8 cellular contexts compared by ENCODE assay signal in the genomic region with DNA sequence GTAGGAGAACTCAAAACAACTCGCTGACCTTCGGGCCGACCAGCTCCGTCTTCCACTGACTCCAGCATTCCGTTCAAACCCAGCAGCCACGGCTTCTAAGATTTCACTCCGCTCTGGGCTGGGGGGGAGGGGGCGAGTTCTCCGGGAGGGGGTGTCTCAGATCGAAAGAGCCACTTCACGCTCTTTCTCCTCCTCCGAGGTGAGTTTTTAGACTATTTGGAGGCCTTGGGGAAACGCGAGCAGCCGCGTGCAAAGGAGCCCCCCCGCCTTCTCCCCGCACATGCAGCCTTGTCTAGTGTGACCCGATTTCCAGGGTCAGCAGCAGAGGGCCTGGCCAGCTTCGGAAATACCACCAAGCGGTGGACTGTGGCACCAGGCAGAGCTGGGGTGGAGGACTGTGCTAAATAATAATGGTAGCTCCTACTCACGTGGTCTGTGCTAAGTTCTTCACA.
DNase-seq lines count a peak whose midpoint lies in the region; TF ChIP-seq lines count a peak whose summit lies in the region.

No MANE protein-coding gene starts in this region.

- TF ChIP-seq CTCF in GM12865 (IDR thresholded peaks at IDR 0.05; ENCODE audit: insufficient read depth, low read depth, low read length, missing control alignments) = no peak
- no peak for TF ChIP-seq CTCF in colonic mucosa (IDR thresholded peaks at IDR 0.05)

- no peaks in the 10 kb centered on the region for H3K4me1 ChIP-seq in colonic mucosa
- H3K4me1 ChIP-seq in mucosa of rectum (ENCODE audit: control insufficient read depth in 2 of 2, insufficient read depth in 2 of 2, low read length in 2 of 2) = peaks cover 17 to 20% of the 10 kb centered on the region in 2 donors

- peak overlapping the region; percentile 59 for H3K4me3 ChIP-seq in GM12865 (ENCODE audit: low read depth, low read length)
- peak overlapping the region; percentile 36 for H3K4me3 ChIP-seq in colonic mucosa
- H3K4me3 ChIP-seq in mucosa of rectum (ENCODE audit: low read length in 2 of 2) = peak overlapping the region; percentile 47 to 62

- H3K9me3 ChIP-seq in colonic mucosa = no peaks in the 10 kb centered on the region
- H3K9me3 ChIP-seq in mucosa of rectum (ENCODE audit: control insufficient read depth in 2 of 2, low read length in 2 of 2) = no peaks in the 10 kb centered on the region

- H3K27ac ChIP-seq in colonic mucosa = peak overlapping the region; percentile 93
- peak overlapping the region; percentile 84 to 95 for H3K27ac ChIP-seq in mucosa of rectum (ENCODE audit: low read depth in 2 of 2, low read length in 2 of 2)

- intact Hi-C loops in colonic mucosa (cut with DNase I) = loop anchor here (10.0 kb wide), 1 partner anchor 162 kb away; no protein-coding TSS in a partner anchor

- no peaks in the 10 kb centered on the region for H3K36me3 ChIP-seq in colonic mucosa
- H3K36me3 ChIP-seq in mucosa of rectum (ENCODE audit: control insufficient read depth in 2 of 2, insufficient read depth in 2 of 2, low read length in 2 of 2) = no peaks in the 10 kb centered on the region

- no peak for DNase-seq in GM12865 (ENCODE audit: low read depth)
- peak; percentile 26 for DNase-seq in OCI-M2 (lab: John Stamatoyannopoulos, UW; ENCODE audit: unreplicated experiment)
- DNase-seq in colonic mucosa = peak; percentile 26
- DNase-seq in SKM-1 (lab: John Stamatoyannopoulos, UW; ENCODE audit: unreplicated experiment) = no peak
- DNase-seq in EL = no peak
- DNase-seq in NCI-H187 treated with DMSO at 0.1 percent for 48 hours (lab: John Stamatoyannopoulos, UW) = no peak
- no peak for DNase-seq in activated CD4-positive, alpha-beta T cell treated with anti-CD3 and anti-CD28 coated beads for 48 hours

- peak overlapping the region; percentile 54 to 63 for H3K9ac ChIP-seq in colonic mucosa (ENCODE audit: low read depth in 2 of 2, low read length in 2 of 2)
- peak overlapping the region; percentile 49 to 58 for H3K9ac ChIP-seq in mucosa of rectum (ENCODE audit: low read depth in 1 of 2, low read length in 2 of 2)

- H3K27me3 ChIP-seq in colonic mucosa = peaks cover 8% of the 10 kb centered on the region
- H3K27me3 ChIP-seq in mucosa of rectum (ENCODE audit: control insufficient read depth in 2 of 2, insufficient read depth in 2 of 2, low read length in 2 of 2) = peaks cover 0 to 5% of the 10 kb centered on the region in 2 donors

Comparison
In these comparisons a context has a peak if more than half of its experiments do, and no peak if none do; other contexts are left out.
1. DNase-seq: peak in OCI-M2 (single experiment) and colonic mucosa (single experiment); none in GM12865 (single experiment), SKM-1 (single experiment), EL (single experiment), NCI-H187 treated with DMSO at 0.1 percent for 48 hours (single experiment) and activated CD4-positive, alpha-beta T cell treated with anti-CD3 and anti-CD28 coated beads for 48 hours (single experiment).
2. Peak in every context shown above with its lines, with median percentiles within 50 percentile points of each other: H3K4me3 ChIP-seq.